ENCODE assay signal across 1 cellular context in the genomic region with DNA sequence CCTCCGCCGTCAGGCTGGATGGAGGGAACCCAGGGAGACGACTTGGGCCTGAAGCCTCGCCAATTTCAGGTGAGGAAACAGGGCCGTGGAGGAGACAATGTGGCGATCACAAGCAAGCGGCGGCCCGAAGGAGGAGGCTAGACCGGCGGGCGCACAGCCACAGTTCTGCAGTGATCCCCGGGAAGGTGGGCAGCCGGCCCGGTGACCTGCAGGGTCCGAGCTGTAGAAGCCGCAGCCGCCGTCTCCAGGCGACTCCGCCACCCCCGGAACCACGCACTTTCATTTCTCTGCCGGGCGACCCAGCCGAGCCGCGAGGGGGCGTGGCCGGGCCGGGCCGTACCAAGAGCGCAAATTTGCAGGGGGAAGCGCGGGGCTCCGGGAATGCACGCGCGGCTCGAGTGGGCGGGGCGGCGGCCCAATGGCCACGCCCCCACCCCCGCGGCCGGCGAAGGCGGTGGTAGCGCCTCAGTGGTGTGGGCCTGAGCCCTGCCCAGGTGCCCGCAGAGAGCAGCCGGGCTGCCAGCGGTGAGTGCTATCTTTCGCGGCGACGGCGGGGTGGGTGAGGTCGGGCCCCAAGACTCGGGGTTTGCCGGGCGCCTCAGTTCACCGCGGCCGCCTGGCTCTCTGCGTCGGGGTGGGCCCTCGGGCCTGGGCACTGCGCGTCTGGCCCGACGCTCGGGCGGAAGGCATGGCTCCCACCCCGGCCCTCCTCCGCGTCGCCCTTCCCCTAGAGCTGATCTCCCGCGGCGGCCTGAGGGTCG.
TF ChIP-seq lines count a peak whose summit lies in the region.

TSS of gene POR (plus strand) at position 501 of the 761 bp plus-strand sequence. CDS start 38,847 bp downstream, outside the sequence.

TF ChIP-seq in HepG2, 621 proteins besides CTCF, POLR2A, EP300 and RAD21 (continued from another document and continues in another):
- no peak for TF ChIP-seq ZNF646 (CRISPR knock-in tag; IDR thresholded peaks at IDR 0.05)
- TF ChIP-seq ZNF207 (IDR thresholded peaks at IDR 0.05; ENCODE audit: borderline replicate concordance), result no peak
- peak; percentile 75 for TF ChIP-seq ZNF274 (CRISPR knock-in tag; IDR thresholded peaks at IDR 0.05)
- peak; percentile 76; the same call in 1 of the 2 replicates for TF ChIP-seq HOXD1 (CRISPR knock-in tag; IDR thresholded peaks at IDR 0.05)
- peak; percentile 99 for TF ChIP-seq POLR2AphosphoS5 (IDR thresholded peaks at IDR 0.05; ENCODE audit: low read depth, low read length)
- TF ChIP-seq, protein P1, sequence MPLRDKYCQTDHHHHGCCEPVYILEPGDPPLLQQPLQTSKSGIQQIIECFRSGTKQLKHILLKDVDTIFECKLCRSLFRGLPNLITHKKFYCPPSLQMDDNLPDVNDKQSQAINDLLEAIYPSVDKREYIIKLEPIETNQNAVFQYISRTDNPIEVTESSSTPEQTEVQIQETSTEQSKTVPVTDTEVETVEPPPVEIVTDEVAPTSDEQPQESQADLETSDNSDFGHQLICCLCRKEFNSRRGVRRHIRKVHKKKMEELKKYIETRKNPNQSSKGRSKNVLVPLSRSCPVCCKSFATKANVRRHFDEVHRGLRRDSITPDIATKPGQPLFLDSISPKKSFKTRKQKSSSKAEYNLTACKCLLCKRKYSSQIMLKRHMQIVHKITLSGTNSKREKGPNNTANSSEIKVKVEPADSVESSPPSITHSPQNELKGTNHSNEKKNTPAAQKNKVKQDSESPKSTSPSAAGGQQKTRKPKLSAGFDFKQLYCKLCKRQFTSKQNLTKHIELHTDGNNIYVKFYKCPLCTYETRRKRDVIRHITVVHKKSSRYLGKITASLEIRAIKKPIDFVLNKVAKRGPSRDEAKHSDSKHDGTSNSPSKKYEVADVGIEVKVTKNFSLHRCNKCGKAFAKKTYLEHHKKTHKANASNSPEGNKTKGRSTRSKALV (CRISPR knock-in tag; IDR thresholded peaks at IDR 0.05), result peak; percentile 61; the same call in 1 of the 2 replicates
- no peak for TF ChIP-seq SYNCRIP (IDR thresholded peaks at IDR 0.05; ENCODE audit: insufficient read depth, low read depth, low read length)
- peak; percentile 76; the same call in 1 of the 2 replicates for TF ChIP-seq ZNF317 (CRISPR knock-in tag; IDR thresholded peaks at IDR 0.05)
- TF ChIP-seq THAP11 (CRISPR knock-in tag; IDR thresholded peaks at IDR 0.05), result peak; percentile 80
- TF ChIP-seq, protein P2, sequence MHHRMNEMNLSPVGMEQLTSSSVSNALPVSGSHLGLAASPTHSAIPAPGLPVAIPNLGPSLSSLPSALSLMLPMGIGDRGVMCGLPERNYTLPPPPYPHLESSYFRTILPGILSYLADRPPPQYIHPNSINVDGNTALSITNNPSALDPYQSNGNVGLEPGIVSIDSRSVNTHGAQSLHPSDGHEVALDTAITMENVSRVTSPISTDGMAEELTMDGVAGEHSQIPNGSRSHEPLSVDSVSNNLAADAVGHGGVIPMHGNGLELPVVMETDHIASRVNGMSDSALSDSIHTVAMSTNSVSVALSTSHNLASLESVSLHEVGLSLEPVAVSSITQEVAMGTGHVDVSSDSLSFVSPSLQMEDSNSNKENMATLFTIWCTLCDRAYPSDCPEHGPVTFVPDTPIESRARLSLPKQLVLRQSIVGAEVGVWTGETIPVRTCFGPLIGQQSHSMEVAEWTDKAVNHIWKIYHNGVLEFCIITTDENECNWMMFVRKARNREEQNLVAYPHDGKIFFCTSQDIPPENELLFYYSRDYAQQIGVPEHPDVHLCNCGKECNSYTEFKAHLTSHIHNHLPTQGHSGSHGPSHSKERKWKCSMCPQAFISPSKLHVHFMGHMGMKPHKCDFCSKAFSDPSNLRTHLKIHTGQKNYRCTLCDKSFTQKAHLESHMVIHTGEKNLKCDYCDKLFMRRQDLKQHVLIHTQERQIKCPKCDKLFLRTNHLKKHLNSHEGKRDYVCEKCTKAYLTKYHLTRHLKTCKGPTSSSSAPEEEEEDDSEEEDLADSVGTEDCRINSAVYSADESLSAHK (CRISPR knock-in tag; IDR thresholded peaks at IDR 0.05; ENCODE audit: borderline replicate concordance), result no peak
- TF ChIP-seq ZNF605 (CRISPR knock-in tag; IDR thresholded peaks at IDR 0.05), result peak; percentile 72; the same call in 1 of the 2 replicates
- no peak; the same call in none of the 2 replicates for TF ChIP-seq FOXO1 (CRISPR knock-in tag; IDR thresholded peaks at IDR 0.05)
- TF ChIP-seq ZNF7 (CRISPR knock-in tag; IDR thresholded peaks at IDR 0.05), result no peak
- TF ChIP-seq CHD2 (IDR thresholded peaks at IDR 0.05; ENCODE audit: low read depth, low read length), result no peak; the same call in 1 of the 2 replicates
- TF ChIP-seq, protein P3, sequence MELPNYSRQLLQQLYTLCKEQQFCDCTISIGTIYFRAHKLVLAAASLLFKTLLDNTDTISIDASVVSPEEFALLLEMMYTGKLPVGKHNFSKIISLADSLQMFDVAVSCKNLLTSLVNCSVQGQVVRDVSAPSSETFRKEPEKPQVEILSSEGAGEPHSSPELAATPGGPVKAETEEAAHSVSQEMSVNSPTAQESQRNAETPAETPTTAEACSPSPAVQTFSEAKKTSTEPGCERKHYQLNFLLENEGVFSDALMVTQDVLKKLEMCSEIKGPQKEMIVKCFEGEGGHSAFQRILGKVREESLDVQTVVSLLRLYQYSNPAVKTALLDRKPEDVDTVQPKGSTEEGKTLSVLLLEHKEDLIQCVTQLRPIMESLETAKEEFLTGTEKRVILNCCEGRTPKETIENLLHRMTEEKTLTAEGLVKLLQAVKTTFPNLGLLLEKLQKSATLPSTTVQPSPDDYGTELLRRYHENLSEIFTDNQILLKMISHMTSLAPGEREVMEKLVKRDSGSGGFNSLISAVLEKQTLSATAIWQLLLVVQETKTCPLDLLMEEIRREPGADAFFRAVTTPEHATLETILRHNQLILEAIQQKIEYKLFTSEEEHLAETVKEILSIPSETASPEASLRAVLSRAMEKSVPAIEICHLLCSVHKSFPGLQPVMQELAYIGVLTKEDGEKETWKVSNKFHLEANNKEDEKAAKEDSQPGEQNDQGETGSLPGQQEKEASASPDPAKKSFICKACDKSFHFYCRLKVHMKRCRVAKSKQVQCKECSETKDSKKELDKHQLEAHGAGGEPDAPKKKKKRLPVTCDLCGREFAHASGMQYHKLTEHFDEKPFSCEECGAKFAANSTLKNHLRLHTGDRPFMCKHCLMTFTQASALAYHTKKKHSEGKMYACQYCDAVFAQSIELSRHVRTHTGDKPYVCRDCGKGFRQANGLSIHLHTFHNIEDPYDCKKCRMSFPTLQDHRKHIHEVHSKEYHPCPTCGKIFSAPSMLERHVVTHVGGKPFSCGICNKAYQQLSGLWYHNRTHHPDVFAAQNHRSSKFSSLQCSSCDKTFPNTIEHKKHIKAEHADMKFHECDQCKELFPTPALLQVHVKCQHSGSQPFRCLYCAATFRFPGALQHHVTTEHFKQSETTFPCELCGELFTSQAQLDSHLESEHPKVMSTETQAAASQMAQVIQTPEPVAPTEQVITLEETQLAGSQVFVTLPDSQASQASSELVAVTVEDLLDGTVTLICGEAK (IDR thresholded peaks at IDR 0.05), result no peak
- TF ChIP-seq, protein P3 (CRISPR knock-in tag; IDR thresholded peaks at IDR 0.05), result peak; percentile 81
- TF ChIP-seq HOXA5 (CRISPR knock-in tag; IDR thresholded peaks at IDR 0.05), result peak; percentile 86
- peak; percentile 14; the same call in 1 of the 2 replicates for TF ChIP-seq ZNF629 (CRISPR knock-in tag; conservative IDR thresholded peaks at IDR 0.05)
- peak; percentile 48; the same call in 1 of the 2 replicates for TF ChIP-seq POGK (CRISPR knock-in tag; conservative IDR thresholded peaks at IDR 0.05)
- 0 out of 2 replicates have a peak, but pooled peaks have one; percentile 7 for TF ChIP-seq AFF4 (CRISPR knock-in tag; IDR thresholded peaks at IDR 0.05)
